ENCODE assay signal across 21 cellular contexts in genomic region chr10:108905821-108906220, GRCh38.
DNase-seq lines count a peak whose midpoint lies in the region; ATAC-seq, FAIRE-seq and TF ChIP-seq lines count a peak whose summit lies in the region.
"Had no signal": no experiment of that assay in that cellular context is flagged by ENCODE, and none has a peak within 500 bp of the region (broad histone marks: within the 10 kb centered on the region; RNA-seq: fewer than 3 reads in every experiment).

No MANE protein-coding gene starts in this region.

- H3K4me1 ChIP-seq in GM12878 (ENCODE audit: control insufficient read depth, insufficient read depth, low read length): no peaks in the 10 kb centered on the region
- H3K4me1 ChIP-seq in gastrocnemius medialis: no peaks in the 10 kb centered on the region
- H3K4me1 ChIP-seq in aorta (ENCODE audit: control insufficient read depth in 1 of 2, insufficient read depth in 2 of 2, low read length in 2 of 2): peaks cover 0 to 1% of the 10 kb centered on the region in 2 donors
- H3K4me1 ChIP-seq: A549 had no signal

- H3K36me3 ChIP-seq in GM12878 (ENCODE audit: control insufficient read depth in 2 of 2, insufficient read depth in 2 of 2, low read length in 1 of 2): no peaks in the 10 kb centered on the region
- H3K36me3 ChIP-seq in gastrocnemius medialis: no peaks in the 10 kb centered on the region
- H3K36me3 ChIP-seq in brain microvascular endothelial cell (replicated peaks): no peaks in the 10 kb centered on the region
- no peaks in the 10 kb centered on the region for H3K36me3 ChIP-seq in aorta (ENCODE audit: control insufficient read depth in 1 of 2, insufficient read depth in 2 of 2, low read length in 1 of 2)
- H3K36me3 ChIP-seq: BLaER1 had no signal

- BruUV-seq in GM12878 (replicated peaks; lab: Mats Ljungman, UMichigan): no TSS peak

- RAD21 ChIA-PET in GM12878 (lab: Charles Lee; ENCODE audit: unreplicated experiment): interaction anchor here (0.7 kb wide), 1 partner anchor 117 kb away, joined by 3 read pairs; no protein-coding TSS in a partner anchor

- ATAC-seq in GM18907 (IDR thresholded peaks at IDR 0.05; ENCODE audit: unreplicated experiment): peak; percentile 51
- ATAC-seq in GM12878: peak; percentile 27; the same call in 2 of the 3 replicates
- ATAC-seq in gastrocnemius medialis: no peak
- ATAC-seq in aorta (ENCODE audit: low FRiP score): no peak
- ATAC-seq: A549; CD8-positive, alpha-beta T cell; HCT116; HepG2 had no signal

- no peak for TF ChIP-seq RAD21 in GM12878 (IDR thresholded peaks at IDR 0.05; ENCODE audit: insufficient read depth, low read depth, low read length)

- no peaks in the 10 kb centered on the region for H3K79me2 ChIP-seq in GM12878 (ENCODE audit: control insufficient read depth, insufficient read depth, low read length)

- no peaks in the 10 kb centered on the region for H4K20me1 ChIP-seq in GM12878 (ENCODE audit: control insufficient read depth, insufficient read depth)
- H4K20me1 ChIP-seq: BLaER1 had no signal

- H2AFZ ChIP-seq in GM12878 (ENCODE audit: control insufficient read depth, low read depth, low read length): no peak overlapping the region

- TF ChIP-seq EP300 in GM12878 (IDR thresholded peaks at IDR 0.05; ENCODE audit: borderline replicate concordance in 1 of 2, control insufficient read depth in 1 of 2, low read depth in 2 of 2, low read length in 2 of 2): no peak

- SMC1A ChIA-PET in GM12878 (lab: Charles Lee; ENCODE audit: uncharacterized antibody, unreplicated experiment): interaction anchor here (0.6 kb wide), 1 partner anchor 249 kb away, joined by 3 read pairs; no protein-coding TSS in a partner anchor

- TF ChIP-seq POLR2A in GM12878 (IDR thresholded peaks at IDR 0.05; ENCODE audit: low read depth, low read length) (no peak), gastrocnemius medialis (IDR thresholded peaks at IDR 0.05) (no peak)

- H3K27ac ChIP-seq in GM12878 (ENCODE audit: control insufficient read depth, insufficient read depth) (no peak overlapping the region), gastrocnemius medialis (no peak overlapping the region), brain microvascular endothelial cell (no peak overlapping the region), aorta (ENCODE audit: low read depth in 1 of 2, low read length in 2 of 2) (no peak overlapping the region)
- H3K27ac ChIP-seq: 22Rv1, A549, BLaER1 had no signal

- H3K4me3 ChIP-seq in GM12878 (no peak overlapping the region), gastrocnemius medialis (no peak overlapping the region), brain microvascular endothelial cell (ENCODE audit: low read depth, low read length) (no peak overlapping the region), aorta (ENCODE audit: low read length in 2 of 2) (no peak overlapping the region)
- H3K4me3 ChIP-seq: A549, BLaER1 had no signal

- peaks cover 0 to 5% of the 10 kb centered on the region in 2 experiments; a peak in 1 of 4 replicates for H3K27me3 ChIP-seq in GM12878 (replicated peaks in 1 of 2; ENCODE audit: control insufficient read depth in 2 of 2, insufficient read depth in 2 of 2, low read length in 1 of 2)
- peaks cover 0 to 2% (median 0%) of the 10 kb centered on the region in 3 donors for H3K27me3 ChIP-seq in gastrocnemius medialis
- no peaks in the 10 kb centered on the region for H3K27me3 ChIP-seq in brain microvascular endothelial cell (replicated peaks)
- no peaks in the 10 kb centered on the region for H3K27me3 ChIP-seq in aorta (ENCODE audit: control insufficient read depth in 1 of 2, insufficient read depth in 2 of 2, low read length in 1 of 2)
- H3K27me3 ChIP-seq: BLaER1 had no signal

- FAIRE-seq in GM12878 (lab: Jason Lieb, UNC): no peak
- FAIRE-seq: A549, HepG2 had no signal

- H3K9ac ChIP-seq in GM12878 (ENCODE audit: control insufficient read depth, insufficient read depth, low read length): no peak overlapping the region
- H3K9ac ChIP-seq: BLaER1 had no signal

- H3K9me3 ChIP-seq in GM12878 (replicated peaks; ENCODE audit: control insufficient read depth, insufficient read depth, low read length) (no peaks in the 10 kb centered on the region), gastrocnemius medialis (no peaks in the 10 kb centered on the region), aorta (ENCODE audit: control insufficient read depth, low read length) (no peaks in the 10 kb centered on the region)
- H3K9me3 ChIP-seq: A549, BLaER1 had no signal

- DNase-seq in NCI-H1105 treated with DMSO at 0.1 percent for 48 hours (lab: John Stamatoyannopoulos, UW) (peak; percentile 24), NCI-H1105 (lab: John Stamatoyannopoulos, UW) (no peak), NCI-H82 (lab: John Stamatoyannopoulos, UW) (peak; percentile 42), GM12878 (ENCODE audit: low read depth, low spot score) (no peak), gastrocnemius medialis (no peak), brain microvascular endothelial cell (no peak), aorta (no peak)
- DNase-seq: AML-193; Calu3; CD8-positive, alpha-beta T cell; DMS79 treated with DMSO at 0.1 percent for 48 hours; GF-D8; GOT3; H7; HFFc6 had no signal

- in situ Hi-C loops in GM12878 (cut with MboI) (no loop called here), gastrocnemius medialis (cut with MboI; ENCODE audit: low sequenced_read_pairs in 4 of 4) (no loop called here), brain microvascular endothelial cell (cut with HindIII; ENCODE audit: low pct_ligation_motif_present, low sequenced_read_pairs) (no loop called here)

- CTCF ChIA-PET in GM12878 (lab: Yijun Ruan, JAX): no interaction called here

- no peak for TF ChIP-seq CTCF in GM12878 (IDR thresholded peaks at IDR 0.05 in 2 of 3, conservative IDR thresholded peaks at IDR 0.05 in 1 of 3; ENCODE audit: control insufficient read depth in 2 of 3, extremely low read depth in 1 of 3, insufficient read depth in 1 of 3, low read depth in 3 of 3, low read length in 3 of 3)
- no peak for TF ChIP-seq CTCF in gastrocnemius medialis (IDR thresholded peaks at IDR 0.05 in 4 of 5, conservative IDR thresholded peaks at IDR 0.05 in 1 of 5)
- no peak for TF ChIP-seq CTCF in brain microvascular endothelial cell (IDR thresholded peaks at IDR 0.05; ENCODE audit: low read depth, low read length, missing control alignments)

- WGBS in GM12878 (ENCODE audit: insufficient coverage, insufficient replicate concordance, low lambda C conversion rate, missing lambda C conversion rate): 34% methylated on average over 4 of the region's 4 CpGs
- WGBS in aorta, 2 donors: 58 to 66% methylated on average over 4 of the region's 4 CpGs

- POLR2A ChIA-PET in GM12878 (lab: Charles Lee): no interaction called here

- no peak overlapping the region for H3K4me2 ChIP-seq in GM12878 (ENCODE audit: control insufficient read depth, insufficient read depth)
- H3K4me2 ChIP-seq: A549, BLaER1 had no signal

- intact Hi-C loops in GM12878 (cut with micrococcal nuclease; ENCODE audit: unreplicated experiment): no loop called here
- intact Hi-C loops in gastrocnemius medialis (cut with DNase I; ENCODE audit: low total_unique reads): no loop called here
- intact Hi-C loops in aorta (cut with DNase I): no loop called here

TF ChIP-seq in GM12878, 131 proteins besides CTCF, POLR2A, EP300 and RAD21 (continues in another document):
- no peak for TF ChIP-seq GATAD2B (conservative IDR thresholded peaks at IDR 0.05; ENCODE audit: low read depth)
- TF ChIP-seq, protein P1, sequence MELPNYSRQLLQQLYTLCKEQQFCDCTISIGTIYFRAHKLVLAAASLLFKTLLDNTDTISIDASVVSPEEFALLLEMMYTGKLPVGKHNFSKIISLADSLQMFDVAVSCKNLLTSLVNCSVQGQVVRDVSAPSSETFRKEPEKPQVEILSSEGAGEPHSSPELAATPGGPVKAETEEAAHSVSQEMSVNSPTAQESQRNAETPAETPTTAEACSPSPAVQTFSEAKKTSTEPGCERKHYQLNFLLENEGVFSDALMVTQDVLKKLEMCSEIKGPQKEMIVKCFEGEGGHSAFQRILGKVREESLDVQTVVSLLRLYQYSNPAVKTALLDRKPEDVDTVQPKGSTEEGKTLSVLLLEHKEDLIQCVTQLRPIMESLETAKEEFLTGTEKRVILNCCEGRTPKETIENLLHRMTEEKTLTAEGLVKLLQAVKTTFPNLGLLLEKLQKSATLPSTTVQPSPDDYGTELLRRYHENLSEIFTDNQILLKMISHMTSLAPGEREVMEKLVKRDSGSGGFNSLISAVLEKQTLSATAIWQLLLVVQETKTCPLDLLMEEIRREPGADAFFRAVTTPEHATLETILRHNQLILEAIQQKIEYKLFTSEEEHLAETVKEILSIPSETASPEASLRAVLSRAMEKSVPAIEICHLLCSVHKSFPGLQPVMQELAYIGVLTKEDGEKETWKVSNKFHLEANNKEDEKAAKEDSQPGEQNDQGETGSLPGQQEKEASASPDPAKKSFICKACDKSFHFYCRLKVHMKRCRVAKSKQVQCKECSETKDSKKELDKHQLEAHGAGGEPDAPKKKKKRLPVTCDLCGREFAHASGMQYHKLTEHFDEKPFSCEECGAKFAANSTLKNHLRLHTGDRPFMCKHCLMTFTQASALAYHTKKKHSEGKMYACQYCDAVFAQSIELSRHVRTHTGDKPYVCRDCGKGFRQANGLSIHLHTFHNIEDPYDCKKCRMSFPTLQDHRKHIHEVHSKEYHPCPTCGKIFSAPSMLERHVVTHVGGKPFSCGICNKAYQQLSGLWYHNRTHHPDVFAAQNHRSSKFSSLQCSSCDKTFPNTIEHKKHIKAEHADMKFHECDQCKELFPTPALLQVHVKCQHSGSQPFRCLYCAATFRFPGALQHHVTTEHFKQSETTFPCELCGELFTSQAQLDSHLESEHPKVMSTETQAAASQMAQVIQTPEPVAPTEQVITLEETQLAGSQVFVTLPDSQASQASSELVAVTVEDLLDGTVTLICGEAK (IDR thresholded peaks at IDR 0.05; ENCODE audit: borderline replicate concordance): no peak
- TF ChIP-seq ZNF207 (IDR thresholded peaks at IDR 0.05; ENCODE audit: borderline replicate concordance): no peak

Comparison
In these comparisons a context has a peak if more than half of its experiments do, and no peak if none do; other contexts are left out.
1. DNase-seq: peak in NCI-H1105 treated with DMSO at 0.1 percent for 48 hours (single experiment) and NCI-H82 (single experiment); none in NCI-H1105 (single experiment), GM12878 (single experiment), gastrocnemius medialis (0 of 2), brain microvascular endothelial cell (single experiment) and aorta (0 of 2).
2. ATAC-seq: peak in GM18907 (single experiment) and GM12878 (single experiment); none in gastrocnemius medialis (0 of 2) and aorta (single experiment).